In genomic region chr1:19819701-19820100, GRCh38 we compare ENCODE assay signal across 24 cellular contexts. TPM values are rescaled to one million over a fixed set of nuclear protein-coding genes. Genes with fewer than 3 reads are reported as not detected.
DNase-seq lines count a peak whose midpoint lies in the region; ATAC-seq and TF ChIP-seq lines count a peak whose summit lies in the region.
"Had no signal": no experiment of that assay in that cellular context is flagged by ENCODE, and none has a peak within 500 bp of the region (broad histone marks: within the 10 kb centered on the region; RNA-seq: fewer than 3 reads in every experiment).

No MANE protein-coding gene starts in this region.

- H3K27me3 ChIP-seq in subcutaneous abdominal adipose tissue (ENCODE audit: control insufficient read depth in 5 of 5, insufficient read depth in 4 of 5, low read length in 5 of 5) (no peaks in the 10 kb centered on the region), upper lobe of right lung (no peaks in the 10 kb centered on the region)
- H3K27me3 ChIP-seq: BLaER1 treated with 17β-estradiol and CSF1 and Interleukin-3, amounts not matched to agents 10 nM and 100 nM; MG63; SJCRH30 had no signal

- H3K9me3 Mint-ChIP-seq in nephron, result no peaks in the 10 kb centered on the region
- H3K9me3 Mint-ChIP-seq: CD4-positive, alpha-beta T cell; HFFc6 had no signal

- H3K9me3 ChIP-seq in subcutaneous abdominal adipose tissue (ENCODE audit: control insufficient read depth in 5 of 5, low read length in 5 of 5) (no peaks in the 10 kb centered on the region), upper lobe of right lung (no peaks in the 10 kb centered on the region)
- H3K9me3 ChIP-seq: BLaER1 treated with 17β-estradiol and CSF1 and Interleukin-3, amounts not matched to agents 10 nM and 100 nM; HAP-1; MG63; SJCRH30 had no signal

- no peaks in the 10 kb centered on the region for H3K36me3 ChIP-seq in subcutaneous abdominal adipose tissue (ENCODE audit: control insufficient read depth in 5 of 5, insufficient read depth in 5 of 5, low read length in 5 of 5)
- H3K36me3 ChIP-seq in upper lobe of right lung, result no peaks in the 10 kb centered on the region
- H3K36me3 ChIP-seq: BLaER1 treated with 17β-estradiol and CSF1 and Interleukin-3, amounts not matched to agents 10 nM and 100 nM; HAP-1; MG63; SJCRH30 had no signal

- H3K27me3 Mint-ChIP-seq in nephron (ENCODE audit: low read depth), result peaks cover 5% of the 10 kb centered on the region
- H3K27me3 Mint-ChIP-seq: CD4-positive, alpha-beta T cell had no signal

- H3K4me3 ChIP-seq in subcutaneous abdominal adipose tissue (ENCODE audit: low read depth in 1 of 5, low read length in 5 of 5) (no peak overlapping the region), upper lobe of right lung (no peak overlapping the region)
- H3K4me3 ChIP-seq: BLaER1 treated with 17β-estradiol and CSF1 and Interleukin-3, amounts not matched to agents 10 nM and 100 nM; HAP-1; MG63; PC-9; SJCRH30 had no signal

- H3K36me3 Mint-ChIP-seq in nephron (ENCODE audit: low read depth), result no peaks in the 10 kb centered on the region

- H3K4me3 Mint-ChIP-seq in nephron, result no peak overlapping the region
- H3K4me3 Mint-ChIP-seq: CD4-positive, alpha-beta T cell; HFFc6 had no signal

- peak overlapping the region in 2 of 3 experiments; percentile 8 to 17 for H3K27ac Mint-ChIP-seq in nephron
- H3K27ac Mint-ChIP-seq: CD4-positive, alpha-beta T cell; HFFc6 had no signal

- H3K27ac ChIP-seq in subcutaneous abdominal adipose tissue (ENCODE audit: low read depth, low read length) (peak overlapping the region; percentile 21), upper lobe of right lung (no peak overlapping the region)
- H3K27ac ChIP-seq: BLaER1 treated with 17β-estradiol and CSF1 and Interleukin-3, amounts not matched to agents 10 nM and 100 nM; PC-9; SJCRH30 had no signal

- TF ChIP-seq CTCF in GM10266 (IDR thresholded peaks at IDR 0.05; ENCODE audit: control insufficient read depth, insufficient read depth, low read depth, missing control alignments) (no peak), nephron (IDR thresholded peaks at IDR 0.05; ENCODE audit: unreplicated experiment in 3 of 3) (no peak), upper lobe of right lung (IDR thresholded peaks at IDR 0.05) (no peak)

- intact Hi-C loops in upper lobe of right lung (cut with DNase I), result no loop called here

- ATAC-seq in upper lobe of right lung, result no peak
- ATAC-seq in stimulated activated naive CD8-positive, alpha-beta T cell treated with anti-CD3 and anti-CD28 coated beads, Interleukin-15, Interleukin-2, amounts not matched to agents 100 U/mL and 50 U/mL, for 24 hours, result no peak
- ATAC-seq: Right ventricle myocardium inferior had no signal

- peaks cover 19% of the 10 kb centered on the region for H3K4me1 Mint-ChIP-seq in nephron

- DNase-seq in GM10266 (ENCODE audit: extremely low spot score) (peak; percentile 2), kidney tubule cell (ENCODE audit: low spot score) (peak; percentile 19), upper lobe of right lung (no peak), GM19240 (ENCODE audit: insufficient read length, low spot score) (no peak)
- DNase-seq in stimulated activated naive CD8-positive, alpha-beta T cell treated with anti-CD3 and anti-CD28 coated beads, Interleukin-15, Interleukin-2, amounts not matched to agents 100 U/mL and 50 U/mL, for 24 hours, result no peak
- DNase-seq: CD4-positive, alpha-beta T cell; HFFc6; IMR-90; KG1; MG63; NCI-H1417; NCI-H1694 treated with DMSO at 0.1 percent for 48 hours; NCI-H2081; NCI-H2227 treated with DMSO at 0.1 percent for 48 hours; NCI-H526 treated with DMSO at 0.1 percent for 48 hours; PC-9; SJCRH30 had no signal

- no peak overlapping the region for H3K9ac ChIP-seq in subcutaneous abdominal adipose tissue (ENCODE audit: low read length in 5 of 5)
- H3K9ac ChIP-seq: BLaER1 treated with 17β-estradiol and CSF1 and Interleukin-3, amounts not matched to agents 10 nM and 100 nM had no signal

- peaks cover 0 to 33% (median 9%) of the 10 kb centered on the region in 5 donors for H3K4me1 ChIP-seq in subcutaneous abdominal adipose tissue (ENCODE audit: control insufficient read depth in 5 of 5, insufficient read depth in 5 of 5, low read length in 5 of 5)
- H3K4me1 ChIP-seq in upper lobe of right lung, result no peaks in the 10 kb centered on the region
- H3K4me1 ChIP-seq: HAP-1 had no signal

RNA-seq across cellular contexts. Expression of gene RNF186, which starts 4.6 kb away (rescaled TPM):
- total RNA-seq in upper lobe of right lung, result not detected
- total RNA-seq: CD4-positive, alpha-beta T cell; HFFc6; IMR-90; NCI-H460; PC-9; Right ventricle myocardium inferior; RPMI7951 had no signal

RNA-seq across cellular contexts. Expression of gene TMCO4, which starts 20.0 kb away (rescaled TPM):
- total RNA-seq in upper lobe of right lung, result 24.3 TPM

Comparison
In these comparisons a context has a peak if more than half of its experiments do, and no peak if none do; other contexts are left out.
1. DNase-seq: peak in GM10266 (single experiment) and kidney tubule cell (single experiment); none in upper lobe of right lung (single experiment), GM19240 (single experiment) and stimulated activated naive CD8-positive, alpha-beta T cell treated with anti-CD3 and anti-CD28 coated beads, Interleukin-15, Interleukin-2, amounts not matched to agents 100 U/mL and 50 U/mL, for 24 hours (single experiment).